ENCODE assay signal across 12 cellular contexts in genomic region chr7:38863609-38864291, GRCh38. TPM values are rescaled to one million over a fixed set of nuclear protein-coding genes. Genes with fewer than 3 reads are reported as not detected.
A peak's percentile ranks its signal among the peaks of the same experiment; 100 is the strongest.
DNase-seq lines count a peak whose midpoint lies in the region; ATAC-seq and TF ChIP-seq lines count a peak whose summit lies in the region.
"Had no signal": no experiment of that assay in that cellular context is flagged by ENCODE, and none has a peak within 500 bp of the region (broad histone marks: within the 10 kb centered on the region; RNA-seq: fewer than 3 reads in every experiment).

No MANE protein-coding gene starts in this region.

- H3K4me3 ChIP-seq in hepatocyte (no peak overlapping the region), thyroid gland (replicated peaks in 1 of 3) (no peak overlapping the region)
- H3K4me3 ChIP-seq: upper lobe of left lung had no signal

- no peaks in the 10 kb centered on the region for H3K36me3 ChIP-seq in hepatocyte (replicated peaks; ENCODE audit: insufficient read depth, low read depth)
- no peaks in the 10 kb centered on the region for H3K36me3 ChIP-seq in thyroid gland

- no peaks in the 10 kb centered on the region for H3K9me2 ChIP-seq in hepatocyte (replicated peaks; ENCODE audit: insufficient read depth)

- no peaks in the 10 kb centered on the region for H3K27me3 Mint-ChIP-seq in IgD-negative memory B cell
- H3K27me3 Mint-ChIP-seq: activated naive CD4-positive, alpha-beta T cell treated with anti-CD3 and anti-CD28 coated beads, Interleukin-2, amount 10 ng/mL, durations not matched to agents 7 days and 5 days had no signal

- intact Hi-C loops in thyroid gland (cut with DNase I), result no loop called here

- H3K36me3 Mint-ChIP-seq in IgD-negative memory B cell, result peaks cover 5% of the 10 kb centered on the region

- 37% methylated on average over 7 of the region's 7 CpGs for WGBS in hepatocyte (ENCODE audit: low lambda C conversion rate, missing lambda C conversion rate)
- 81 to 84% methylated on average over 7 of the region's 7 CpGs for WGBS in thyroid gland, 2 donors

- no peaks in the 10 kb centered on the region for H3K9me3 Mint-ChIP-seq in IgD-negative memory B cell
- H3K9me3 Mint-ChIP-seq: activated naive CD4-positive, alpha-beta T cell treated with anti-CD3 and anti-CD28 coated beads, Interleukin-2, amount 10 ng/mL, durations not matched to agents 7 days and 5 days had no signal

- H3K27me3 ChIP-seq in hepatocyte, result no peaks in the 10 kb centered on the region
- no peaks in the 10 kb centered on the region for H3K27me3 ChIP-seq in thyroid gland
- H3K27me3 ChIP-seq: upper lobe of left lung had no signal

- TF ChIP-seq POLR2A in thyroid gland (IDR thresholded peaks at IDR 0.05), result no peak

- TF ChIP-seq CTCF in hepatocyte (IDR thresholded peaks at IDR 0.05; ENCODE audit: poor library complexity), result no peak
- no peak for TF ChIP-seq CTCF in thyroid gland (IDR thresholded peaks at IDR 0.05)
- TF ChIP-seq CTCF in GM10266 (IDR thresholded peaks at IDR 0.05; ENCODE audit: control insufficient read depth, insufficient read depth, low read depth, missing control alignments), result no peak

- ATAC-seq in GM19035 (IDR thresholded peaks at IDR 0.05; ENCODE audit: unreplicated experiment) (no peak), HG02763 (IDR thresholded peaks at IDR 0.05; ENCODE audit: unreplicated experiment) (no peak)

- H3K27ac ChIP-seq in hepatocyte (peak overlapping the region; percentile 85), thyroid gland (no peak overlapping the region)
- H3K27ac ChIP-seq: upper lobe of left lung had no signal

- H2AFZ ChIP-seq in hepatocyte, result no peak overlapping the region

- H3K4me1 ChIP-seq in hepatocyte (ENCODE audit: insufficient read depth) (peaks cover 7% of the 10 kb centered on the region), thyroid gland (peaks cover 0 to 6% of the 10 kb centered on the region in 2 donors)
- H3K4me1 ChIP-seq: upper lobe of left lung had no signal

- no peak overlapping the region for H3K4me3 Mint-ChIP-seq in IgD-negative memory B cell
- H3K4me3 Mint-ChIP-seq: activated naive CD4-positive, alpha-beta T cell treated with anti-CD3 and anti-CD28 coated beads, Interleukin-2, amount 10 ng/mL, durations not matched to agents 7 days and 5 days had no signal

- H3K4me2 ChIP-seq in hepatocyte, result peak overlapping the region; percentile 62

- H3K27ac Mint-ChIP-seq in IgD-negative memory B cell, result peak overlapping the region in 2 of 3 donors; percentile 28 to 61
- H3K27ac Mint-ChIP-seq: activated naive CD4-positive, alpha-beta T cell treated with anti-CD3 and anti-CD28 coated beads, Interleukin-2, amount 10 ng/mL, durations not matched to agents 7 days and 5 days had no signal

- H3K9me3 ChIP-seq in hepatocyte (ENCODE audit: low read depth) (no peaks in the 10 kb centered on the region), thyroid gland (no peaks in the 10 kb centered on the region)
- H3K9me3 ChIP-seq: upper lobe of left lung had no signal

- peaks cover 3% of the 10 kb centered on the region for H3K79me2 ChIP-seq in hepatocyte

- H3K4me1 Mint-ChIP-seq in IgD-negative memory B cell, result no peaks in the 10 kb centered on the region
- H3K4me1 Mint-ChIP-seq: activated naive CD4-positive, alpha-beta T cell treated with anti-CD3 and anti-CD28 coated beads, Interleukin-2, amount 10 ng/mL, durations not matched to agents 7 days and 5 days had no signal

- DNase-seq in NCI-H748 treated with DMSO at 0.1 percent for 48 hours (lab: John Stamatoyannopoulos, UW) (peak; percentile 41), hepatocyte (ENCODE audit: low spot score) (peak; percentile 78), thyroid gland (peak; percentile 22 to 50), GM10266 (ENCODE audit: extremely low spot score) (no peak)
- DNase-seq: activated naive CD4-positive, alpha-beta T cell treated with anti-CD3 and anti-CD28 coated beads, Interleukin-2, amount 10 ng/mL, durations not matched to agents 7 days and 5 days; DMS 273 treated with DMSO at 0.1 percent for 48 hours; effector CD8-positive, alpha-beta T cell; GOT3; upper lobe of left lung had no signal

- H4K20me1 ChIP-seq in hepatocyte (ENCODE audit: insufficient read depth, poor library complexity, severe bottlenecking), result no peaks in the 10 kb centered on the region

RNA-seq across cellular contexts. Expression of gene VPS41, which starts 45.2 kb away (rescaled TPM):
- polyA plus RNA-seq in IgD-negative memory B cell, result 45.4 TPM
- total RNA-seq in hepatocyte, result 53.0 and 70.9 TPM in 2 replicates
- polyA plus RNA-seq in hepatocyte, result 40.1 and 43.6 TPM in 2 replicates
- 10 to 100 TPM; 31.4 to 57.2 (median 49.1) TPM for total RNA-seq in thyroid gland
